ENCODE assay signal across 14 cellular contexts in the genomic region with DNA sequence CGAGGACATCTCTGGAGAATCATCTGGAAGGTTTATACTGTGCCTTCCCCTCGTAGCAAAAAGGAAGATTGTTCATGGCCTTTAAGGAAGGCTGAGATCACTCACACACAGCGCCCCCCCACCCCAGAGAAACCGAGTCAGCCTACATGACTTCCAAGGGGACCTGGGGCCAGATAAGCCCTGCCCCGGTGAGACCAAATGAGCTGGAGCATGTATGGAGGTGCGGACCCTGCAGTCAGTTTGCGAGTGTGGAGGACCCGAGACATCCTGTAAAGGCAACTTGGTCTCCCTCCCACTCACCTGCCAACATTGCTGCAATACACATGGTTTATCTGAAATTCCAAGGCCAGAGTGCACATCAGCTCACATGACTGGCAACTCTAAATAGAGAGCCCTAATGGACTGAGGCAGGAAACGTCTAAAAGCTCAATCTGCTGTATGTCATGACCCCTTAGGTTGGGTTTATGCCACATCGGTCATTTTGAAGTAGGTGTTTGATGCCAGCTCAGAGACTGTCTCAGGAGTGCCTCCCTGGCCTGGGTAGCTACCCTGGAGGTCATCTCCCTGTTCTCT.
DNase-seq lines count a peak whose midpoint lies in the region; ATAC-seq and TF ChIP-seq lines count a peak whose summit lies in the region.
"Had no signal": no experiment of that assay in that cellular context is flagged by ENCODE, and none has a peak within 500 bp of the region (broad histone marks: within the 10 kb centered on the region; RNA-seq: fewer than 3 reads in every experiment).

No MANE protein-coding gene starts in this region.

- CTCF ChIA-PET in activated CD4-positive, alpha-beta T cell treated with anti-CD3 and anti-CD28 coated beads for 36 hours (lab: Charles Lee), result no interaction called here

- H3K36me3 Mint-ChIP-seq in activated CD4-positive, alpha-beta T cell treated with anti-CD3 and anti-CD28 coated beads for 36 hours (ENCODE audit: low read depth), result peaks cover 13% of the 10 kb centered on the region
- peaks cover 26% of the 10 kb centered on the region for H3K36me3 Mint-ChIP-seq in activated CD4-positive, alpha-beta T cell treated with anti-CD3 and anti-CD28 coated beads, Interleukin-2, amount 10 ng/mL, durations not matched to agents 24 days and 14 days (ENCODE audit: low read depth)
- H3K36me3 Mint-ChIP-seq in chondrocyte (ENCODE audit: low read depth), result peaks cover 6% of the 10 kb centered on the region
- H3K36me3 Mint-ChIP-seq in stimulated activated effector memory CD8-positive, alpha-beta T cell treated with anti-CD3 and anti-CD28 coated beads, Interleukin-12 subunit alpha, Interleukin-12 subunit beta, amount 100 ng/mL, for 72 hours, result no peaks in the 10 kb centered on the region
- H3K36me3 Mint-ChIP-seq in activated naive CD8-positive, alpha-beta T cell treated with anti-CD3 and anti-CD28 coated beads, Interleukin-2, amount 50 U/mL, for 24 hours (ENCODE audit: low read depth), result peaks cover 13% of the 10 kb centered on the region

- H3K4me3 Mint-ChIP-seq in activated CD4-positive, alpha-beta T cell treated with anti-CD3 and anti-CD28 coated beads for 36 hours, result no peak overlapping the region
- H3K4me3 Mint-ChIP-seq in activated CD4-positive, alpha-beta T cell treated with anti-CD3 and anti-CD28 coated beads, Interleukin-2, amount 10 ng/mL, durations not matched to agents 24 days and 14 days, result no peak overlapping the region
- H3K4me3 Mint-ChIP-seq in chondrocyte (ENCODE audit: unreplicated experiment), result no peak overlapping the region
- no peak overlapping the region for H3K4me3 Mint-ChIP-seq in stimulated activated effector memory CD8-positive, alpha-beta T cell treated with anti-CD3 and anti-CD28 coated beads, Interleukin-12 subunit alpha, Interleukin-12 subunit beta, amount 100 ng/mL, for 72 hours
- no peak overlapping the region for H3K4me3 Mint-ChIP-seq in activated naive CD8-positive, alpha-beta T cell treated with anti-CD3 and anti-CD28 coated beads, Interleukin-2, amount 50 U/mL, for 24 hours

- H3K9me3 Mint-ChIP-seq in activated CD4-positive, alpha-beta T cell treated with anti-CD3 and anti-CD28 coated beads for 36 hours (ENCODE audit: low read depth), result peaks cover 7% of the 10 kb centered on the region
- peaks cover 8% of the 10 kb centered on the region for H3K9me3 Mint-ChIP-seq in activated CD4-positive, alpha-beta T cell treated with anti-CD3 and anti-CD28 coated beads, Interleukin-2, amount 10 ng/mL, durations not matched to agents 24 days and 14 days
- H3K9me3 Mint-ChIP-seq in chondrocyte (ENCODE audit: low read depth), result peaks cover 3% of the 10 kb centered on the region
- peaks cover 8% of the 10 kb centered on the region for H3K9me3 Mint-ChIP-seq in stimulated activated effector memory CD8-positive, alpha-beta T cell treated with anti-CD3 and anti-CD28 coated beads, Interleukin-12 subunit alpha, Interleukin-12 subunit beta, amount 100 ng/mL, for 72 hours
- H3K9me3 Mint-ChIP-seq in activated naive CD8-positive, alpha-beta T cell treated with anti-CD3 and anti-CD28 coated beads, Interleukin-2, amount 50 U/mL, for 24 hours, result peaks cover 9% of the 10 kb centered on the region

- H3K27ac ChIP-seq in right lobe of liver, result peak overlapping the region in 1 of 3 donors; percentile 33
- H3K27ac ChIP-seq: 22Rv1, BLaER1, GM23248, HL-60 had no signal

- H3K4me1 ChIP-seq in right lobe of liver, result peaks cover 0 to 15% (median 4%) of the 10 kb centered on the region in 4 donors

- no peak for DNase-seq in activated CD4-positive, alpha-beta T cell treated with anti-CD3 and anti-CD28 coated beads for 36 hours
- no peak for DNase-seq in activated CD4-positive, alpha-beta T cell treated with anti-CD3 and anti-CD28 coated beads, Interleukin-2, amount 10 ng/mL, durations not matched to agents 24 days and 14 days
- DNase-seq in chondrocyte (ENCODE audit: low spot score), result peak; percentile 67
- peak in 1 of 3 donors; percentile 58 for DNase-seq in right lobe of liver
- no peak for DNase-seq in stimulated activated effector memory CD8-positive, alpha-beta T cell treated with anti-CD3 and anti-CD28 coated beads, Interleukin-12 subunit alpha, Interleukin-12 subunit beta, amount 100 ng/mL, for 72 hours (ENCODE audit: low spot score in 2 of 2)
- DNase-seq in stimulated activated CD4-positive, alpha-beta T cell treated with anti-CD3 and anti-CD28 coated beads, Interleukin-1b, Interleukin-23, amount 100 ng/mL, for 48 hours, result no peak
- no peak for DNase-seq in NCI-H526 (lab: John Stamatoyannopoulos, UW)
- no peak for DNase-seq in activated naive CD8-positive, alpha-beta T cell treated with anti-CD3 and anti-CD28 coated beads, Interleukin-2, amount 50 U/mL, for 24 hours
- DNase-seq: DMS53, GM23248 had no signal

- ATAC-seq in activated CD4-positive, alpha-beta T cell treated with anti-CD3 and anti-CD28 coated beads for 36 hours, result no peak
- ATAC-seq in right lobe of liver, result peak; percentile 60 to 79 (median 76)
- no peak for ATAC-seq in stimulated activated effector memory CD8-positive, alpha-beta T cell treated with anti-CD3 and anti-CD28 coated beads, Interleukin-12 subunit alpha, Interleukin-12 subunit beta, amount 100 ng/mL, for 72 hours
- no peak for ATAC-seq in activated naive CD8-positive, alpha-beta T cell treated with anti-CD3 and anti-CD28 coated beads, Interleukin-2, amount 50 U/mL, for 24 hours
- ATAC-seq: HCT116 had no signal

- no peaks in the 10 kb centered on the region for H3K27me3 Mint-ChIP-seq in activated CD4-positive, alpha-beta T cell treated with anti-CD3 and anti-CD28 coated beads for 36 hours
- H3K27me3 Mint-ChIP-seq in activated CD4-positive, alpha-beta T cell treated with anti-CD3 and anti-CD28 coated beads, Interleukin-2, amount 10 ng/mL, durations not matched to agents 24 days and 14 days, result no peaks in the 10 kb centered on the region
- H3K27me3 Mint-ChIP-seq in chondrocyte (ENCODE audit: low read depth), result no peaks in the 10 kb centered on the region
- no peaks in the 10 kb centered on the region for H3K27me3 Mint-ChIP-seq in activated naive CD8-positive, alpha-beta T cell treated with anti-CD3 and anti-CD28 coated beads, Interleukin-2, amount 50 U/mL, for 24 hours

- intact Hi-C loops in activated CD4-positive, alpha-beta T cell treated with anti-CD3 and anti-CD28 coated beads for 36 hours (cut with DNase I, micrococcal nuclease), result loop anchor here (5.0 kb wide), 2 partner anchors 113 to 882 kb away; no protein-coding TSS in a partner anchor
- intact Hi-C loops in activated CD4-positive, alpha-beta T cell treated with anti-CD3 and anti-CD28 coated beads, Interleukin-2, amount 10 ng/mL, durations not matched to agents 24 days and 14 days (cut with micrococcal nuclease), result loop anchor here (5.0 kb wide), 2 partner anchors 33 to 113 kb away; no protein-coding TSS in a partner anchor
- intact Hi-C loops in right lobe of liver (cut with DNase I), result loop anchor here (10.0 kb wide), 1 partner anchor 245 kb away; no protein-coding TSS in a partner anchor

- 80% methylated on average over 3 of the region's 10 CpGs for WGBS in right lobe of liver (ENCODE audit: insufficient coverage, low coverage, low lambda C conversion rate, missing lambda C conversion rate)

- peak overlapping the region; percentile 17 for H3K27ac Mint-ChIP-seq in activated CD4-positive, alpha-beta T cell treated with anti-CD3 and anti-CD28 coated beads for 36 hours
- H3K27ac Mint-ChIP-seq in activated CD4-positive, alpha-beta T cell treated with anti-CD3 and anti-CD28 coated beads, Interleukin-2, amount 10 ng/mL, durations not matched to agents 24 days and 14 days, result no peak overlapping the region
- H3K27ac Mint-ChIP-seq in chondrocyte (ENCODE audit: unreplicated experiment), result no peak overlapping the region
- H3K27ac Mint-ChIP-seq in stimulated activated effector memory CD8-positive, alpha-beta T cell treated with anti-CD3 and anti-CD28 coated beads, Interleukin-12 subunit alpha, Interleukin-12 subunit beta, amount 100 ng/mL, for 72 hours, result peak overlapping the region; percentile 36
- H3K27ac Mint-ChIP-seq in activated naive CD8-positive, alpha-beta T cell treated with anti-CD3 and anti-CD28 coated beads, Interleukin-2, amount 50 U/mL, for 24 hours, result no peak overlapping the region

- TF ChIP-seq CTCF in chondrocyte (IDR thresholded peaks at IDR 0.05), result no peak
- no peak for TF ChIP-seq CTCF in right lobe of liver (IDR thresholded peaks at IDR 0.05)

- no peaks in the 10 kb centered on the region for H3K9me3 ChIP-seq in right lobe of liver

- no peak for TF ChIP-seq POLR2A in right lobe of liver (IDR thresholded peaks at IDR 0.05)

- H3K36me3 ChIP-seq in right lobe of liver, result no peaks in the 10 kb centered on the region

- no peak overlapping the region for H3K4me3 ChIP-seq in right lobe of liver
- H3K4me3 ChIP-seq: BLaER1, GM23248 had no signal

- POLR2A ChIA-PET in activated CD4-positive, alpha-beta T cell treated with anti-CD3 and anti-CD28 coated beads for 36 hours (lab: Charles Lee), result no interaction called here

- H3K4me1 Mint-ChIP-seq in activated CD4-positive, alpha-beta T cell treated with anti-CD3 and anti-CD28 coated beads for 36 hours, result peaks cover 36% of the 10 kb centered on the region
- H3K4me1 Mint-ChIP-seq in activated CD4-positive, alpha-beta T cell treated with anti-CD3 and anti-CD28 coated beads, Interleukin-2, amount 10 ng/mL, durations not matched to agents 24 days and 14 days, result peaks cover 27% of the 10 kb centered on the region
- no peaks in the 10 kb centered on the region for H3K4me1 Mint-ChIP-seq in chondrocyte (ENCODE audit: low read depth)
- peaks cover 20% of the 10 kb centered on the region for H3K4me1 Mint-ChIP-seq in stimulated activated effector memory CD8-positive, alpha-beta T cell treated with anti-CD3 and anti-CD28 coated beads, Interleukin-12 subunit alpha, Interleukin-12 subunit beta, amount 100 ng/mL, for 72 hours
- H3K4me1 Mint-ChIP-seq in activated naive CD8-positive, alpha-beta T cell treated with anti-CD3 and anti-CD28 coated beads, Interleukin-2, amount 50 U/mL, for 24 hours, result peaks cover 29% of the 10 kb centered on the region

- H3K27me3 ChIP-seq in right lobe of liver, result no peaks in the 10 kb centered on the region
- H3K27me3 ChIP-seq: BLaER1 had no signal

Comparison
In these comparisons a context has a peak if more than half of its experiments do, and no peak if none do; other contexts are left out.
1. H3K27ac Mint-ChIP-seq: peak in activated CD4-positive, alpha-beta T cell treated with anti-CD3 and anti-CD28 coated beads for 36 hours (single experiment) and stimulated activated effector memory CD8-positive, alpha-beta T cell treated with anti-CD3 and anti-CD28 coated beads, Interleukin-12 subunit alpha, Interleukin-12 subunit beta, amount 100 ng/mL, for 72 hours (single experiment); none in activated CD4-positive, alpha-beta T cell treated with anti-CD3 and anti-CD28 coated beads, Interleukin-2, amount 10 ng/mL, durations not matched to agents 24 days and 14 days (single experiment), chondrocyte (single experiment) and activated naive CD8-positive, alpha-beta T cell treated with anti-CD3 and anti-CD28 coated beads, Interleukin-2, amount 50 U/mL, for 24 hours (single experiment).
2. ATAC-seq: peak in right lobe of liver (4 of 4); none in activated CD4-positive, alpha-beta T cell treated with anti-CD3 and anti-CD28 coated beads for 36 hours (single experiment), stimulated activated effector memory CD8-positive, alpha-beta T cell treated with anti-CD3 and anti-CD28 coated beads, Interleukin-12 subunit alpha, Interleukin-12 subunit beta, amount 100 ng/mL, for 72 hours (single experiment) and activated naive CD8-positive, alpha-beta T cell treated with anti-CD3 and anti-CD28 coated beads, Interleukin-2, amount 50 U/mL, for 24 hours (single experiment).